ENCODE assay signal across 8 cellular contexts in genomic region chr1:51518730-51519047, GRCh38. TPM values are rescaled to one million over a fixed set of nuclear protein-coding genes. Genes with fewer than 3 reads are reported as not detected.
A peak's percentile ranks its signal among the peaks of the same experiment; 100 is the strongest.
DNase-seq lines count a peak whose midpoint lies in the region; ATAC-seq and TF ChIP-seq lines count a peak whose summit lies in the region.

No MANE protein-coding gene starts in this region.

- peak overlapping the region; percentile 92 for H3K4me3 ChIP-seq in GM08714 (ENCODE audit: low read length)
- no peak overlapping the region for H3K4me3 ChIP-seq in KMS-11 (IDR thresholded peaks at IDR 0.05; ENCODE audit: insufficient read depth, low read depth, low read length)
- peak overlapping the region; percentile 82 to 89 (median 86) for H3K4me3 ChIP-seq in fibroblast of lung (replicated peaks in 1 of 4; ENCODE audit: control extremely low read depth in 1 of 4, insufficient read depth in 1 of 4, low read depth in 3 of 4, low read length in 4 of 4)

- H4K20me1 ChIP-seq in KMS-11 (ENCODE audit: insufficient read depth) (no peaks in the 10 kb centered on the region), fibroblast of lung (ENCODE audit: control insufficient read depth, extremely low read depth, insufficient read depth, low read length) (no peaks in the 10 kb centered on the region)

- TF ChIP-seq CTCF in KMS-11 (conservative IDR thresholded peaks at IDR 0.05; ENCODE audit: low read depth, low read length): no peak
- no peak for TF ChIP-seq CTCF in fibroblast of lung (conservative IDR thresholded peaks at IDR 0.05 in 1 of 2, IDR thresholded peaks at IDR 0.05 in 1 of 2; ENCODE audit: low read depth in 1 of 2, low read length in 2 of 2)
- TF ChIP-seq CTCF in omental fat pad (IDR thresholded peaks at IDR 0.05): no peak

- H3K9me3 Mint-ChIP-seq in activated T-cell treated with anti-CD3 and anti-CD28 coated beads, Interleukin-2, amount 50 U/mL, for 24 hours: no peaks in the 10 kb centered on the region

- H3K79me2 ChIP-seq in KMS-11 (ENCODE audit: insufficient read depth, low read depth): no peaks in the 10 kb centered on the region
- peaks cover 47% of the 10 kb centered on the region for H3K79me2 ChIP-seq in fibroblast of lung (ENCODE audit: control insufficient read depth, insufficient read depth, low read length)

- H3K9me3 ChIP-seq in fibroblast of lung (ENCODE audit: control insufficient read depth, insufficient read depth, low read depth, low read length): no peaks in the 10 kb centered on the region

- peaks cover 59% of the 10 kb centered on the region for H3K4me1 Mint-ChIP-seq in activated T-cell treated with anti-CD3 and anti-CD28 coated beads, Interleukin-2, amount 50 U/mL, for 24 hours (ENCODE audit: low read depth)

- peak overlapping the region; percentile 26; the same call in 1 of the 2 replicates for H2AFZ ChIP-seq in KMS-11 (ENCODE audit: low read depth)
- H2AFZ ChIP-seq in fibroblast of lung (ENCODE audit: low read length): peak overlapping the region; percentile 75

- H3K9ac ChIP-seq in KMS-11 (peak overlapping the region; percentile 44; the same call in 1 of the 2 replicates), fibroblast of lung (ENCODE audit: insufficient read depth, low read length) (peak overlapping the region; percentile 79)

- H3K27me3 ChIP-seq in KMS-11 (ENCODE audit: insufficient read depth, low read depth) (no peaks in the 10 kb centered on the region), fibroblast of lung (ENCODE audit: control insufficient read depth, insufficient read depth, low read length) (no peaks in the 10 kb centered on the region)

- no peak for DNase-seq in activated T-cell treated with anti-CD3 and anti-CD28 coated beads, Interleukin-2, amount 50 U/mL, for 24 hours
- DNase-seq in fibroblast of lung (ENCODE audit: low read depth in 2 of 2) (no peak), omental fat pad (ENCODE audit: low spot score) (no peak), NCI-H446 treated with DMSO at 0.1 percent for 48 hours (lab: John Stamatoyannopoulos, UW) (no peak), cortex of kidney (lab: John Stamatoyannopoulos, UW) (no peak)

- H3K27ac Mint-ChIP-seq in activated T-cell treated with anti-CD3 and anti-CD28 coated beads, Interleukin-2, amount 50 U/mL, for 24 hours: peak overlapping the region; percentile 93

- H3K4me1 ChIP-seq in KMS-11 (ENCODE audit: low read depth, poor library complexity, severe bottlenecking): no peaks in the 10 kb centered on the region
- H3K4me1 ChIP-seq in fibroblast of lung (ENCODE audit: control insufficient read depth, extremely low read depth, insufficient read depth, low read length): peaks cover 4% of the 10 kb centered on the region

- H3K27ac ChIP-seq in KMS-11 (no peak overlapping the region), fibroblast of lung (ENCODE audit: insufficient read depth, low read length) (peak overlapping the region; percentile 67)

- H3K4me3 Mint-ChIP-seq in activated T-cell treated with anti-CD3 and anti-CD28 coated beads, Interleukin-2, amount 50 U/mL, for 24 hours: peak overlapping the region; percentile 88

- no peaks in the 10 kb centered on the region for H3K27me3 Mint-ChIP-seq in activated T-cell treated with anti-CD3 and anti-CD28 coated beads, Interleukin-2, amount 50 U/mL, for 24 hours

- peak; percentile 34 for ATAC-seq in GM21737 (IDR thresholded peaks at IDR 0.05; ENCODE audit: unreplicated experiment)
- peak; percentile 81 for ATAC-seq in omental fat pad (ENCODE audit: low FRiP score)

- H3K4me2 ChIP-seq in KMS-11 (no peak overlapping the region), fibroblast of lung (ENCODE audit: extremely low read depth, insufficient read depth, low read length) (peak overlapping the region; percentile 96)

- H3K36me3 ChIP-seq in KMS-11 (ENCODE audit: insufficient read depth) (no peaks in the 10 kb centered on the region), fibroblast of lung (ENCODE audit: control insufficient read depth, insufficient read depth, low read length) (no peaks in the 10 kb centered on the region)

- H3K36me3 Mint-ChIP-seq in activated T-cell treated with anti-CD3 and anti-CD28 coated beads, Interleukin-2, amount 50 U/mL, for 24 hours (ENCODE audit: low read depth): peaks cover 11% of the 10 kb centered on the region

RNA-seq across cellular contexts. Expression of gene EPS15, which starts 0.4 kb away (rescaled TPM):
- total RNA-seq in fibroblast of lung: 63.9 and 75.5 TPM in 2 replicates
- polyA plus RNA-seq in fibroblast of lung: 50.1 and 67.7 TPM in 2 replicates
- 22.3 and 29.1 TPM in 2 replicates for polyA plus RNA-seq in fibroblast of lung (2012)
- polyA minus RNA-seq in fibroblast of lung (ENCODE audit: low replicate concordance): 8.3 and 11.0 TPM in 2 replicates
- total RNA-seq in omental fat pad: 100 to 1,000 TPM in 1 of 4 donors, 10 to 100 TPM in 3; 83.1 to 186 (median 92.9) TPM
